ENCODE assay signal across 10 cellular contexts in the genomic region with DNA sequence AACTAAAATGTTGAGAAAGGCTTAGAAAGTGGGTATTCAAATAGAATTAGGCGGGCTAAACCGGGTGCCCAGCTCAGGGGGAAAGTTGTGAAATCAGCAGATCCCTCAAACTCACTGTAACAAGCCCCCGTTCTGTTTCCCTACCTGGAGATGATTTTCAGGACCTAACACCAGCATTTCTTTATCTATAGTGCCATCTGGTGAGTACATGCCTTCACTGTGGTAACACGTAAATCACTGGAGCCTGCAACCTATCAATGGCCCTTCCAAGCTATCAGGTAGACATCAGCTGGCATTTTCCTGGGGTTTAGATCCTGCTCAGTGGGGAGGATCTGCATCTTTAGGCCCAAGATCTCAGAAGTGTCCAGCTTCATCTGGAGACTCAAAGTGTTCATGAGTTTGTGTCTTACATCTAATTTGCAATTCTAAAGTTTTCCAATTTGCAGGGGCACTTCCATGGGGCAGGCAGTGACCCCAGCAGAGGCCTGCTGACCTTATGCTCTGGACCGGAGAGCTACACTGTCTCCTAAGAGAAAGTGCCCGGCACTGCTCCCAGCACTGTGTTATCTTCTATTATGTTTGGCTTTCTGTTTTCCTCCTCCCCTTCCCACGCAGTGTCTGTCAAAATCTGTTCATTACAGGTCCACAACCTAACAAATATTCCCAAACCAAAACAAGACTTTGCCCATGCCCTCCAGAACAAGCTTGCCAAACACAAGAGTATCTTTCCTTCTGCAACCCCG.
DNase-seq lines count a peak whose midpoint lies in the region; ATAC-seq and TF ChIP-seq lines count a peak whose summit lies in the region.
"Had no signal": no experiment of that assay in that cellular context is flagged by ENCODE, and none has a peak within 500 bp of the region (broad histone marks: within the 10 kb centered on the region; RNA-seq: fewer than 3 reads in every experiment).

No MANE protein-coding gene starts in this region.

- no peaks in the 10 kb centered on the region for H3K27me3 ChIP-seq in right atrium auricular region

- DNase-seq in left cardiac atrium (no peak), right atrium auricular region (ENCODE audit: low spot score) (no peak), NCI-H2171 treated with DMSO at 0.1 percent for 48 hours (lab: John Stamatoyannopoulos, UW) (peak; percentile 64), cerebellar cortex (ENCODE audit: low spot score) (peak; percentile 59), superior temporal gyrus (ENCODE audit: extremely low spot score) (peak; percentile 40), GM10266 (ENCODE audit: extremely low spot score) (no peak)
- DNase-seq in stimulated activated CD4-positive, alpha-beta T cell treated with anti-CD3 and anti-CD28 coated beads, Interleukin-4, amount 100 ng/mL, for 1 hour, result no peak
- no peak for DNase-seq in activated effector memory CD4-positive, alpha-beta T cell treated with Interleukin-2 at 50 U/mL for 16 hours
- DNase-seq: activated CD4-positive, alpha-beta T cell treated with anti-CD3 and anti-CD28 coated beads, Interleukin-2, amount 50 U/mL, for 4 hours; AML-193 had no signal

- peak; percentile 19 to 77 for ATAC-seq in left cardiac atrium

- intact Hi-C loops in left cardiac atrium (cut with DNase I), result no loop called here

- H3K9me3 ChIP-seq in right atrium auricular region, result no peaks in the 10 kb centered on the region

- H3K27ac ChIP-seq in right atrium auricular region, result no peak overlapping the region

- no peak overlapping the region for H3K4me3 ChIP-seq in right atrium auricular region

- TF ChIP-seq CTCF in right atrium auricular region (IDR thresholded peaks at IDR 0.05) (peak in 1 of 2 donors; percentile 20), GM10266 (IDR thresholded peaks at IDR 0.05; ENCODE audit: control insufficient read depth, insufficient read depth, low read depth, missing control alignments) (no peak)

- H3K4me1 ChIP-seq in right atrium auricular region, result no peaks in the 10 kb centered on the region

- no peaks in the 10 kb centered on the region for H3K36me3 ChIP-seq in right atrium auricular region

Comparison
In these comparisons a context has a peak if more than half of its experiments do, and no peak if none do; other contexts are left out.
1. DNase-seq: peak in NCI-H2171 treated with DMSO at 0.1 percent for 48 hours (single experiment), cerebellar cortex (single experiment) and superior temporal gyrus (single experiment); none in left cardiac atrium (single experiment), right atrium auricular region (single experiment), GM10266 (single experiment), stimulated activated CD4-positive, alpha-beta T cell treated with anti-CD3 and anti-CD28 coated beads, Interleukin-4, amount 100 ng/mL, for 1 hour (single experiment) and activated effector memory CD4-positive, alpha-beta T cell treated with Interleukin-2 at 50 U/mL for 16 hours (single experiment).